ENCODE assay signal across 7 cellular contexts in genomic region chr1:14969006-14969405, GRCh38.
DNase-seq lines count a peak whose midpoint lies in the region; ATAC-seq and TF ChIP-seq lines count a peak whose summit lies in the region.

No MANE protein-coding gene starts in this region.

- ATAC-seq in activated naive CD4-positive, alpha-beta T cell treated with anti-CD3 and anti-CD28 coated beads, Interleukin-2, amount 50 U/mL, for 72 hours = peak; percentile 98 to 99
- ATAC-seq in omental fat pad (ENCODE audit: low FRiP score) (no peak), HG03457 (IDR thresholded peaks at IDR 0.05; ENCODE audit: unreplicated experiment) (no peak)

- peaks cover 4 to 6% of the 10 kb centered on the region in 2 donors for H3K9me3 Mint-ChIP-seq in activated naive CD4-positive, alpha-beta T cell treated with anti-CD3 and anti-CD28 coated beads, Interleukin-2, amount 50 U/mL, for 72 hours

- H3K36me3 ChIP-seq in stomach smooth muscle (ENCODE audit: control insufficient read depth in 2 of 2, insufficient read depth in 2 of 2, low read length in 2 of 2) = no peaks in the 10 kb centered on the region

- TF ChIP-seq CTCF in omental fat pad (IDR thresholded peaks at IDR 0.05) = no peak

- no peak overlapping the region for H3K9ac ChIP-seq in stomach smooth muscle (ENCODE audit: low read length in 2 of 2)

- peaks cover 0 to 5% of the 10 kb centered on the region in 2 donors for H3K36me3 Mint-ChIP-seq in activated naive CD4-positive, alpha-beta T cell treated with anti-CD3 and anti-CD28 coated beads, Interleukin-2, amount 50 U/mL, for 72 hours

- peak overlapping the region in 1 of 2 donors; percentile 52 for H3K27ac Mint-ChIP-seq in activated naive CD4-positive, alpha-beta T cell treated with anti-CD3 and anti-CD28 coated beads, Interleukin-2, amount 50 U/mL, for 72 hours

- H3K9me3 ChIP-seq in stomach smooth muscle (ENCODE audit: control insufficient read depth in 2 of 2, low read length in 2 of 2) = peaks cover 3 to 6% of the 10 kb centered on the region in 2 donors

- no peak overlapping the region for H3K4me3 ChIP-seq in stomach smooth muscle (ENCODE audit: low read length in 2 of 2)

- H3K27me3 ChIP-seq in stomach smooth muscle (ENCODE audit: control insufficient read depth in 1 of 2, insufficient read depth in 2 of 2, low read length in 2 of 2) = no peaks in the 10 kb centered on the region

- DNase-seq in RPMI7951 (ENCODE audit: low read depth) = peak; percentile 48
- peak in 1 of 2 donors; percentile 42 for DNase-seq in activated naive CD4-positive, alpha-beta T cell treated with anti-CD3 and anti-CD28 coated beads, Interleukin-2, amount 50 U/mL, for 72 hours (ENCODE audit: low spot score in 2 of 2)
- peak; percentile 11 for DNase-seq in middle frontal gyrus (ENCODE audit: extremely low spot score, low spot score)
- DNase-seq in iPS-NIHi7 (ENCODE audit: extremely low spot score) = no peak
- DNase-seq in omental fat pad (ENCODE audit: low spot score) = no peak

- peak overlapping the region; percentile 24 for H3K27ac ChIP-seq in stomach smooth muscle (ENCODE audit: low read length)

- H3K4me1 ChIP-seq in stomach smooth muscle (ENCODE audit: control insufficient read depth, insufficient read depth, low read length) = peaks cover 22% of the 10 kb centered on the region

Comparison
In these comparisons a context has a peak if more than half of its experiments do, and no peak if none do; other contexts are left out.
1. DNase-seq: peak in RPMI7951 (single experiment) and middle frontal gyrus (single experiment); none in iPS-NIHi7 (single experiment) and omental fat pad (single experiment).
2. ATAC-seq: peak in activated naive CD4-positive, alpha-beta T cell treated with anti-CD3 and anti-CD28 coated beads, Interleukin-2, amount 50 U/mL, for 72 hours (2 of 2); none in omental fat pad (single experiment) and HG03457 (single experiment).